Comparison of ENCODE assay signal across 21 cellular contexts in the genomic region with DNA sequence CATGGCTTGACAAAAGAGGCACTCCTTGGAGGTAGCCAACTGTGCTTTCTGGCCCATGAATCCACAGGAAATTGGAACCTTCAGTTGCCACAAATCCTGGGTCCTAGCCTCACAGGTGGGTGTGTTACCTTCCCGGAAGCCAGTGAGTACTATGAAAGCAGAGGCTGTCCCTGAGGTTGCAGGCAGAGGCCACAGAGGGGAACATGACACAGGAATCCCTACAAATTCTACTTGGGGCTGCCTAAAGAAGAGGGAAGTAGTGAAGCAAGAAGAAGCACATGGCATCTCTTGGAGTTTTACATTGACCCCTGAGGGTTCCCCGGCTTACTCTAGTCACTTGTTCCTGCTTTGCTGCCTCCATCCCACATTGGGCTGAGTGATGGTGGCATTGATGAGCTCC. TPM values are rescaled to one million over a fixed set of nuclear protein-coding genes. Genes with fewer than 3 reads are reported as not detected.
DNase-seq lines count a peak whose midpoint lies in the region; ATAC-seq, FAIRE-seq and TF ChIP-seq lines count a peak whose summit lies in the region.
"Had no signal": no experiment of that assay in that cellular context is flagged by ENCODE, and none has a peak within 500 bp of the region (broad histone marks: within the 10 kb centered on the region; RNA-seq: fewer than 3 reads in every experiment).

No MANE protein-coding gene starts in this region.

- POLR2A ChIA-PET in A673 (lab: Charles Lee; ENCODE audit: low non-redundant PET) = no interaction called here

- peaks cover 37% of the 10 kb centered on the region for H3K4me1 ChIP-seq in parathyroid adenoma
- peaks cover 10% of the 10 kb centered on the region for H3K4me1 ChIP-seq in A673 (ENCODE audit: insufficient read depth, low read length, poor library complexity, severe bottlenecking)

- H3K27me3 ChIP-seq in parathyroid adenoma (ENCODE audit: control insufficient read depth, insufficient read depth, low read length) (no peaks in the 10 kb centered on the region), A673 (replicated peaks; ENCODE audit: insufficient read depth, low read depth, low read length, poor library complexity) (no peaks in the 10 kb centered on the region)
- H3K27me3 ChIP-seq: heart right ventricle, sigmoid colon, testis had no signal

- CTCF ChIA-PET in A673 (lab: Charles Lee) = interaction anchor here (0.6 kb wide), 1 partner anchor 451 kb away, joined by 3 read pairs; no protein-coding TSS in a partner anchor

- no TSS peak for BruUV-seq in A673 (replicated peaks; lab: Mats Ljungman, UMichigan)

- H3K9me3 ChIP-seq in parathyroid adenoma (ENCODE audit: control insufficient read depth, low read length) (no peaks in the 10 kb centered on the region), A673 (ENCODE audit: low read depth, low read length, poor library complexity, severe bottlenecking) (no peaks in the 10 kb centered on the region)
- H3K9me3 ChIP-seq: HAP-1, heart right ventricle, sigmoid colon, testis had no signal

- H3K36me3 Mint-ChIP-seq in activated T-helper 17 cell treated with anti-CD3 and anti-CD28 coated beads, Interleukin-2, amount 50 U/mL, for 72 hours (ENCODE audit: low read depth) = no peaks in the 10 kb centered on the region

- no peaks in the 10 kb centered on the region for H3K27me3 Mint-ChIP-seq in activated T-helper 17 cell treated with anti-CD3 and anti-CD28 coated beads, Interleukin-2, amount 50 U/mL, for 72 hours
- H3K27me3 Mint-ChIP-seq: B cell had no signal

- H2AFZ ChIP-seq in parathyroid adenoma = no peak overlapping the region

- DNase-seq in G401 (ENCODE audit: low spot score) = peak; percentile 24
- DNase-seq in NB4 (ENCODE audit: low read depth) = peak; percentile 53
- DNase-seq in A673 (ENCODE audit: low spot score) = no peak
- DNase-seq in amygdala (lab: John Stamatoyannopoulos, UW) = no peak
- no peak for DNase-seq in GM12892 (ENCODE audit: insufficient read length)
- no peak for DNase-seq in RKO (ENCODE audit: low spot score)
- DNase-seq: activated CD4-positive, alpha-beta T cell treated with anti-CD3 and anti-CD28 coated beads, Interleukin-2, amount 50 U/mL, for 1 hour; activated T-cell treated with anti-CD3 and anti-CD28 coated beads, Interleukin-2, amount 50 U/mL, for 4 hours; heart right ventricle; kidney glomerular epithelial cell; nucleus accumbens; sigmoid colon; testis had no signal

- H3K27ac ChIP-seq in parathyroid adenoma = peak overlapping the region; percentile 89
- no peak overlapping the region for H3K27ac ChIP-seq in A673 (ENCODE audit: low read depth, low read length, poor library complexity, severe bottlenecking)
- H3K27ac ChIP-seq: testis had no signal

- intact Hi-C loops in A673 (cut with micrococcal nuclease; ENCODE audit: unreplicated experiment) = no loop called here

- peaks cover 34% of the 10 kb centered on the region for H3K79me2 ChIP-seq in parathyroid adenoma

- TF ChIP-seq CTCF in NB4 (IDR thresholded peaks at IDR 0.05; ENCODE audit: low read depth, low read length) = no peak
- no peak for TF ChIP-seq CTCF in parathyroid adenoma (IDR thresholded peaks at IDR 0.05)
- no peak for TF ChIP-seq CTCF in A673 (conservative IDR thresholded peaks at IDR 0.05; ENCODE audit: low read depth, low read length)

- H3K9ac ChIP-seq in parathyroid adenoma = no peak overlapping the region

- H3K4me1 Mint-ChIP-seq in activated T-helper 17 cell treated with anti-CD3 and anti-CD28 coated beads, Interleukin-2, amount 50 U/mL, for 72 hours = no peaks in the 10 kb centered on the region

- in situ Hi-C loops in G401 (cut with HindIII; ENCODE audit: low sequenced_read_pairs) = no loop called here

- H3K36me3 ChIP-seq in parathyroid adenoma (ENCODE audit: control insufficient read depth, insufficient read depth, low read length) (no peaks in the 10 kb centered on the region), A673 (ENCODE audit: insufficient read depth, low read length, poor library complexity, severe bottlenecking) (no peaks in the 10 kb centered on the region)
- H3K36me3 ChIP-seq: HAP-1, heart right ventricle, sigmoid colon had no signal

- H3K4me2 ChIP-seq in parathyroid adenoma (ENCODE audit: low read length) = peak overlapping the region; percentile 96

- FAIRE-seq in GM12892 (lab: Jason Lieb, UNC) = no peak
- FAIRE-seq: bronchial epithelial cell, GM19239, TTC549 had no signal

- no peaks in the 10 kb centered on the region for H3K9me3 Mint-ChIP-seq in activated T-helper 17 cell treated with anti-CD3 and anti-CD28 coated beads, Interleukin-2, amount 50 U/mL, for 72 hours
- H3K9me3 Mint-ChIP-seq: activated naive CD4-positive, alpha-beta T cell treated with anti-CD3 and anti-CD28 coated beads, Interleukin-2, amount 50 U/mL, for 72 hours; activated T-cell treated with anti-CD3 and anti-CD28 coated beads, Interleukin-2, amount 50 U/mL, for 4 hours had no signal

- no peak overlapping the region for H3K27ac Mint-ChIP-seq in activated T-helper 17 cell treated with anti-CD3 and anti-CD28 coated beads, Interleukin-2, amount 50 U/mL, for 72 hours
- H3K27ac Mint-ChIP-seq: activated naive CD4-positive, alpha-beta T cell treated with anti-CD3 and anti-CD28 coated beads, Interleukin-2, amount 50 U/mL, for 72 hours; B cell had no signal

- no peak for ATAC-seq in activated T-helper 17 cell treated with anti-CD3 and anti-CD28 coated beads, Interleukin-2, amount 50 U/mL, for 72 hours (replicated peaks)
- ATAC-seq: activated naive CD4-positive, alpha-beta T cell treated with anti-CD3 and anti-CD28 coated beads, Interleukin-2, amount 50 U/mL, for 72 hours; activated T-cell treated with anti-CD3 and anti-CD28 coated beads, Interleukin-2, amount 50 U/mL, for 4 hours; heart right ventricle had no signal

- peak overlapping the region; percentile 88 for H3K4me3 Mint-ChIP-seq in activated T-helper 17 cell treated with anti-CD3 and anti-CD28 coated beads, Interleukin-2, amount 50 U/mL, for 72 hours

- H3K4me3 ChIP-seq in NB4 (ENCODE audit: low read depth, low read length) = no peak overlapping the region
- peak overlapping the region; percentile 90 for H3K4me3 ChIP-seq in parathyroid adenoma (ENCODE audit: low read depth, low read length)
- H3K4me3 ChIP-seq in A673 (ENCODE audit: low read depth, low read length, poor library complexity, severe bottlenecking) = no peak overlapping the region
- H3K4me3 ChIP-seq: heart right ventricle, sigmoid colon, testis had no signal

- TF ChIP-seq POLR2A in NB4 (IDR thresholded peaks at IDR 0.05; ENCODE audit: extremely low read depth, insufficient read length) (no peak), GM12892 (IDR thresholded peaks at IDR 0.05; ENCODE audit: low read depth, low read length) (no peak)

RNA-seq across cellular contexts. Expression of a gene that starts 2.6 kb away (rescaled TPM):
- 5.3 and 5.4 TPM in 2 replicates for total RNA-seq in G401 (2014; rRNA removed; shearing (Covaris generic))
- 1 to 10 TPM; 3.2 to 3.5 TPM for total RNA-seq in activated T-helper 17 cell treated with anti-CD3 and anti-CD28 coated beads, Interleukin-2, amount 50 U/mL, for 72 hours
- total RNA-seq in A673 (2021) = 3.0 and 3.8 TPM in 2 replicates
- 1.5 TPM for polyA plus RNA-seq in GM12892 (2012; ENCODE audit: missing spikeins)

Comparison
In these comparisons a context has a peak if more than half of its experiments do, and no peak if none do; other contexts are left out.
1. DNase-seq: peak in G401 (single experiment) and NB4 (single experiment); none in A673 (single experiment), amygdala (0 of 56), GM12892 (single experiment) and RKO (single experiment).